In the genomic region with DNA sequence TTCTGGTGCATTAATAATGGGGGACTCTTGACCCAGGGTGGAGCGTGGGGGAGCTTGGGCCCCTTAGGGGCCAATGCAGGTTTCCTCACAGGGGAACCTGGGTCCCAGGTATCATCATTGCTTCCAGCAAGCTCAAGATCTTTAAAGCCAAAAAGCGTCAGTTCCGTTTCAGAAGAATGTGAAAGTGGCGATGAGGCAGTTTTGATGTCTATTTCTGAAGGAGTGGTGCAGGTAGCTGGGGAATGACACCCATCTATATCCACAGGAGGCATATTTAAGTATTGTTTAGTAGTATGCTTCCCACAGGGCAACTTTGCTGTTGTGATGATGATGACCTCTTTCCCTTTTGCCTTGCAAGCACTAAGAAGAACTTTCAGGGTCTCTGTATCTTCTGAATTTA, we compare ENCODE assay signal across 2 cellular contexts.
TF ChIP-seq lines count a peak whose summit lies in the region.

No MANE protein-coding gene starts in this region.

TF ChIP-seq in A549, 52 proteins besides CTCF, POLR2A, EP300 and RAD21:
- no peak for TF ChIP-seq RARB (CRISPR knock-in tag; IDR thresholded peaks at IDR 0.05)
- TF ChIP-seq RNF2 (IDR thresholded peaks at IDR 0.05; ENCODE audit: borderline replicate concordance, low read depth), result no peak
- TF ChIP-seq, protein P1, sequence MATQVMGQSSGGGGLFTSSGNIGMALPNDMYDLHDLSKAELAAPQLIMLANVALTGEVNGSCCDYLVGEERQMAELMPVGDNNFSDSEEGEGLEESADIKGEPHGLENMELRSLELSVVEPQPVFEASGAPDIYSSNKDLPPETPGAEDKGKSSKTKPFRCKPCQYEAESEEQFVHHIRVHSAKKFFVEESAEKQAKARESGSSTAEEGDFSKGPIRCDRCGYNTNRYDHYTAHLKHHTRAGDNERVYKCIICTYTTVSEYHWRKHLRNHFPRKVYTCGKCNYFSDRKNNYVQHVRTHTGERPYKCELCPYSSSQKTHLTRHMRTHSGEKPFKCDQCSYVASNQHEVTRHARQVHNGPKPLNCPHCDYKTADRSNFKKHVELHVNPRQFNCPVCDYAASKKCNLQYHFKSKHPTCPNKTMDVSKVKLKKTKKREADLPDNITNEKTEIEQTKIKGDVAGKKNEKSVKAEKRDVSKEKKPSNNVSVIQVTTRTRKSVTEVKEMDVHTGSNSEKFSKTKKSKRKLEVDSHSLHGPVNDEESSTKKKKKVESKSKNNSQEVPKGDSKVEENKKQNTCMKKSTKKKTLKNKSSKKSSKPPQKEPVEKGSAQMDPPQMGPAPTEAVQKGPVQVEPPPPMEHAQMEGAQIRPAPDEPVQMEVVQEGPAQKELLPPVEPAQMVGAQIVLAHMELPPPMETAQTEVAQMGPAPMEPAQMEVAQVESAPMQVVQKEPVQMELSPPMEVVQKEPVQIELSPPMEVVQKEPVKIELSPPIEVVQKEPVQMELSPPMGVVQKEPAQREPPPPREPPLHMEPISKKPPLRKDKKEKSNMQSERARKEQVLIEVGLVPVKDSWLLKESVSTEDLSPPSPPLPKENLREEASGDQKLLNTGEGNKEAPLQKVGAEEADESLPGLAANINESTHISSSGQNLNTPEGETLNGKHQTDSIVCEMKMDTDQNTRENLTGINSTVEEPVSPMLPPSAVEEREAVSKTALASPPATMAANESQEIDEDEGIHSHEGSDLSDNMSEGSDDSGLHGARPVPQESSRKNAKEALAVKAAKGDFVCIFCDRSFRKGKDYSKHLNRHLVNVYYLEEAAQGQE (IDR thresholded peaks at IDR 0.05), result no peak
- TF ChIP-seq HOXB13 (CRISPR knock-in tag; IDR thresholded peaks at IDR 0.05; ENCODE audit: low read depth), result no peak
- TF ChIP-seq SREBF2 (IDR thresholded peaks at IDR 0.05), result no peak
- TF ChIP-seq, protein P2, sequence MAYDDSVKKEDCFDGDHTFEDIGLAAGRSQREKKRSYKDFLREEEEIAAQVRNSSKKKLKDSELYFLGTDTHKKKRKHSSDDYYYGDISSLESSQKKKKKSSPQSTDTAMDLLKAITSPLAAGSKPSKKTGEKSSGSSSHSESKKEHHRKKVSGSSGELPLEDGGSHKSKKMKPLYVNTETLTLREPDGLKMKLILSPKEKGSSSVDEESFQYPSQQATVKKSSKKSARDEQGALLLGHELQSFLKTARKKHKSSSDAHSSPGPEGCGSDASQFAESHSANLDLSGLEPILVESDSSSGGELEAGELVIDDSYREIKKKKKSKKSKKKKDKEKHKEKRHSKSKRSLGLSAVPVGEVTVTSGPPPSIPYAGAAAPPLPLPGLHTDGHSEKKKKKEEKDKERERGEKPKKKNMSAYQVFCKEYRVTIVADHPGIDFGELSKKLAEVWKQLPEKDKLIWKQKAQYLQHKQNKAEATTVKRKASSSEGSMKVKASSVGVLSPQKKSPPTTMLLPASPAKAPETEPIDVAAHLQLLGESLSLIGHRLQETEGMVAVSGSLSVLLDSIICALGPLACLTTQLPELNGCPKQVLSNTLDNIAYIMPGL (CRISPR knock-in tag; IDR thresholded peaks at IDR 0.05; ENCODE audit: borderline replicate concordance), result no peak
- no peak for TF ChIP-seq EHMT2 (IDR thresholded peaks at IDR 0.05; ENCODE audit: low read depth)
- TF ChIP-seq ATOH8 (CRISPR knock-in tag; IDR thresholded peaks at IDR 0.05; ENCODE audit: low read depth), result no peak
- no peak for TF ChIP-seq HOXA7 (CRISPR knock-in tag; IDR thresholded peaks at IDR 0.05)
- no peak for TF ChIP-seq CHD4 (IDR thresholded peaks at IDR 0.05; ENCODE audit: borderline replicate concordance)
- no peak for TF ChIP-seq ZFP36 (IDR thresholded peaks at IDR 0.05; ENCODE audit: borderline replicate concordance, partially characterized antibody)
- no peak for TF ChIP-seq PHF8 (IDR thresholded peaks at IDR 0.05; ENCODE audit: borderline replicate concordance, low read depth)
- no peak for TF ChIP-seq JUN (IDR thresholded peaks at IDR 0.05)
- TF ChIP-seq HES2 (IDR thresholded peaks at IDR 0.05), result no peak
- no peak for TF ChIP-seq KDM1A (IDR thresholded peaks at IDR 0.05; ENCODE audit: low read depth)
- TF ChIP-seq CBX8 (IDR thresholded peaks at IDR 0.05), result no peak
- no peak for TF ChIP-seq HOXB5 (CRISPR knock-in tag; IDR thresholded peaks at IDR 0.05)
- TF ChIP-seq ZC3H11A (IDR thresholded peaks at IDR 0.05), result no peak
- TF ChIP-seq, protein P3, sequence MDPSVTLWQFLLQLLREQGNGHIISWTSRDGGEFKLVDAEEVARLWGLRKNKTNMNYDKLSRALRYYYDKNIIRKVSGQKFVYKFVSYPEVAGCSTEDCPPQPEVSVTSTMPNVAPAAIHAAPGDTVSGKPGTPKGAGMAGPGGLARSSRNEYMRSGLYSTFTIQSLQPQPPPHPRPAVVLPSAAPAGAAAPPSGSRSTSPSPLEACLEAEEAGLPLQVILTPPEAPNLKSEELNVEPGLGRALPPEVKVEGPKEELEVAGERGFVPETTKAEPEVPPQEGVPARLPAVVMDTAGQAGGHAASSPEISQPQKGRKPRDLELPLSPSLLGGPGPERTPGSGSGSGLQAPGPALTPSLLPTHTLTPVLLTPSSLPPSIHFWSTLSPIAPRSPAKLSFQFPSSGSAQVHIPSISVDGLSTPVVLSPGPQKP (IDR thresholded peaks at IDR 0.05; ENCODE audit: low read depth, low read length), result no peak
- TF ChIP-seq BHLHE40 (IDR thresholded peaks at IDR 0.05; ENCODE audit: low read depth, low read length), result no peak

TF ChIP-seq in K562, 482 proteins besides CTCF, POLR2A, EP300 and RAD21 (continues in another document):
- TF ChIP-seq, protein P4, sequence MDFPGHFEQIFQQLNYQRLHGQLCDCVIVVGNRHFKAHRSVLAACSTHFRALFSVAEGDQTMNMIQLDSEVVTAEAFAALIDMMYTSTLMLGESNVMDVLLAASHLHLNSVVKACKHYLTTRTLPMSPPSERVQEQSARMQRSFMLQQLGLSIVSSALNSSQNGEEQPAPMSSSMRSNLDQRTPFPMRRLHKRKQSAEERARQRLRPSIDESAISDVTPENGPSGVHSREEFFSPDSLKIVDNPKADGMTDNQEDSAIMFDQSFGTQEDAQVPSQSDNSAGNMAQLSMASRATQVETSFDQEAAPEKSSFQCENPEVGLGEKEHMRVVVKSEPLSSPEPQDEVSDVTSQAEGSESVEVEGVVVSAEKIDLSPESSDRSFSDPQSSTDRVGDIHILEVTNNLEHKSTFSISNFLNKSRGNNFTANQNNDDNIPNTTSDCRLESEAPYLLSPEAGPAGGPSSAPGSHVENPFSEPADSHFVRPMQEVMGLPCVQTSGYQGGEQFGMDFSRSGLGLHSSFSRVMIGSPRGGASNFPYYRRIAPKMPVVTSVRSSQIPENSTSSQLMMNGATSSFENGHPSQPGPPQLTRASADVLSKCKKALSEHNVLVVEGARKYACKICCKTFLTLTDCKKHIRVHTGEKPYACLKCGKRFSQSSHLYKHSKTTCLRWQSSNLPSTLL (IDR thresholded peaks at IDR 0.05), result no peak
- TF ChIP-seq MGA (IDR thresholded peaks at IDR 0.05), result no peak
- no peak for TF ChIP-seq ZHX1 (conservative IDR thresholded peaks at IDR 0.05; ENCODE audit: low read length)
- no peak for TF ChIP-seq ZNF324 (CRISPR knock-in tag; IDR thresholded peaks at IDR 0.05)
